ENCODE assay signal across 8 cellular contexts in the genomic region with DNA sequence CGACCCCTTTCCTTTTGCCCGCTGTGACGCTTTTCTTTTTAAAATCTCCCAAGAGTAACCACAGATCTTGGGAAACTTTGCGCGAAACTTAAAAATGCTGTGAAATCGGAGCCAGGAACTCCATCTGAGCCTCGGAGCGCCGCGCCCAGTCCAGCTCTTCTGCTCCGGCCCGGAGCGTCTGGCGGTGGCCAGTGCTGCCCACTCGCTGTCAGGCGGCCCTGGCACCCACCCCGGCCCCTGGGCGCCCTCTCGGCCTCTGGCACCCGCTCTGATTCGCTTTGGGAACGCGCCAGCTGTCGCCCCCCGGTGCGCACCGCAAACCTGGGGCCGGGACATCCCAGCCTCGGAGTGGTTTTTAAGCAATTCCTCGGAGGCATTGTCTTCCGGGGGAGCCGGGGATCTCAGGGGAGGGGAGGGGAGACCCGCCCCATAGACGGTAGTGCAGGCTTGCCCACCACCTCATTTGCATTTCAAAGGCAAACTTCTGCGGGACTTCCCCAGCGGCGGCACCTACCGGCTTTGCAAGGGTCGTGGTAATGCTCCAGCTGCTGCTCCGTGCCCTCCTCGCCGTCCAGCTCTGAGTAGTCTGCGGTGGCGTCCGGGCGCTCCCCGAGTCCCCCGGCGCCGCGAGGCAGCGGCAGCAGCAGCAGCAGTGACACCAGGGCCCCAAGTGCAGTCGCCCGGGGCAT. TPM values are rescaled to one million over a fixed set of nuclear protein-coding genes. Genes with fewer than 3 reads are reported as not detected.
A peak's percentile ranks its signal among the peaks of the same experiment; 100 is the strongest.
DNase-seq lines count a peak whose midpoint lies in the region; ATAC-seq and TF ChIP-seq lines count a peak whose summit lies in the region.

No MANE protein-coding gene starts in this region.

- peaks cover 0 to 2% (median 0%) of the 10 kb centered on the region in 9 donors for H3K36me3 ChIP-seq in heart left ventricle

- peak overlapping the region; percentile 41 to 71 (median 64) for H3K4me3 ChIP-seq in heart left ventricle

- in situ Hi-C loops in ACHN (cut with HindIII; ENCODE audit: low pct_ligation_motif_present, low pct_unique_long_range_greater_than_20kb, low sequenced_read_pairs), result no loop called here

- TF ChIP-seq CTCF in heart left ventricle (IDR thresholded peaks at IDR 0.05), result no peak

- no peaks in the 10 kb centered on the region for H3K9me3 ChIP-seq in heart left ventricle

- WGBS in heart left ventricle, 4 donors, result 0 to 1% (median 1%) methylated on average over 18 to 54 of the region's 54 CpGs

- DNase-seq in ACHN (peak; percentile 39), heart left ventricle (peak in 2 of 5 donors; percentile 18 to 47), sciatic nerve (ENCODE audit: low spot score) (no peak), HPDE6-E6E7 (ENCODE audit: extremely low spot score) (no peak), NCI-H1105 (lab: John Stamatoyannopoulos, UW) (no peak)
- DNase-seq in activated effector memory CD4-positive, alpha-beta T cell treated with anti-CD3 and anti-CD28 coated beads, Interleukin-2, amount 50 U/mL, for 16 hours, result peak; percentile 77

- intact Hi-C loops in heart left ventricle (cut with DNase I) (loop anchor here (1.0 to 5.0 kb wide), 6 partner anchors 116 to 138 kb away; no protein-coding TSS in a partner anchor), sciatic nerve (cut with DNase I) (no loop called here)

- peaks cover 0 to 33% (median 0%) of the 10 kb centered on the region in 9 donors for H3K27me3 ChIP-seq in heart left ventricle

- peaks cover 4 to 35% (median 16%) of the 10 kb centered on the region in 12 donors for H3K4me1 ChIP-seq in heart left ventricle

- no peak for TF ChIP-seq POLR2A in heart left ventricle (IDR thresholded peaks at IDR 0.05)

- ATAC-seq in GM18907 (IDR thresholded peaks at IDR 0.05; ENCODE audit: unreplicated experiment) (peak; percentile 57), HG03469 (IDR thresholded peaks at IDR 0.05; ENCODE audit: unreplicated experiment) (peak; percentile 22), heart left ventricle (peak in 3 of 4 donors; percentile 19 to 29 (median 28)), sciatic nerve (peak; percentile 51)

- peak overlapping the region in 11 of 12 donors; percentile 27 to 79 (median 68) for H3K27ac ChIP-seq in heart left ventricle

RNA-seq across cellular contexts. Expression of a gene that starts 0.6 kb away (rescaled TPM):
- 1 to 10 TPM; 1.8 to 8.6 (median 3.6) TPM for total RNA-seq in heart left ventricle
- 1 to 10 TPM; 4.6 to 5.4 TPM for polyA plus RNA-seq in heart left ventricle
- 1.2 TPM for total RNA-seq in sciatic nerve

Comparison
In these comparisons a context has a peak if more than half of its experiments do, and no peak if none do; other contexts are left out.
1. DNase-seq: peak in ACHN (single experiment) and activated effector memory CD4-positive, alpha-beta T cell treated with anti-CD3 and anti-CD28 coated beads, Interleukin-2, amount 50 U/mL, for 16 hours (single experiment); none in sciatic nerve (single experiment), HPDE6-E6E7 (single experiment) and NCI-H1105 (single experiment).
2. Peak in every context shown above with its lines, with median percentiles within 50 percentile points of each other: ATAC-seq.